14 cellular contexts compared by ENCODE assay signal in genomic region chr3:37627951-37628620, GRCh38.
DNase-seq lines count a peak whose midpoint lies in the region; ATAC-seq, FAIRE-seq and TF ChIP-seq lines count a peak whose summit lies in the region.
"Had no signal": no experiment of that assay in that cellular context is flagged by ENCODE, and none has a peak within 500 bp of the region (broad histone marks: within the 10 kb centered on the region; RNA-seq: fewer than 3 reads in every experiment).

No MANE protein-coding gene starts in this region.

- H3K4me1 Mint-ChIP-seq in activated T-cell treated with anti-CD3 and anti-CD28 coated beads, Interleukin-2, amount 50 U/mL, for 24 hours (ENCODE audit: low read depth), result no peaks in the 10 kb centered on the region

- ATAC-seq in HG03039 (IDR thresholded peaks at IDR 0.05; ENCODE audit: unreplicated experiment), result peak; percentile 79
- no peak for ATAC-seq in HG03571 (IDR thresholded peaks at IDR 0.05; ENCODE audit: unreplicated experiment)
- ATAC-seq in lower lobe of right lung, result no peak
- ATAC-seq: activated naive CD4-positive, alpha-beta T cell treated with anti-CD3 and anti-CD28 coated beads, Interleukin-2, amount 50 U/mL, for 72 hours had no signal

- H3K4me3 ChIP-seq in thyroid gland (replicated peaks in 1 of 3) (no peak overlapping the region), lower lobe of right lung (no peak overlapping the region)
- H3K4me3 ChIP-seq: GM23248 had no signal

- H3K36me3 Mint-ChIP-seq in activated T-cell treated with anti-CD3 and anti-CD28 coated beads, Interleukin-2, amount 50 U/mL, for 24 hours (ENCODE audit: low read depth), result no peaks in the 10 kb centered on the region
- H3K36me3 Mint-ChIP-seq: activated naive CD4-positive, alpha-beta T cell treated with anti-CD3 and anti-CD28 coated beads, Interleukin-2, amount 50 U/mL, for 72 hours had no signal

- H3K27me3 Mint-ChIP-seq in activated T-cell treated with anti-CD3 and anti-CD28 coated beads, Interleukin-2, amount 50 U/mL, for 24 hours, result peaks cover 27% of the 10 kb centered on the region

- no peak for FAIRE-seq in GM12891 (lab: Jason Lieb, UNC)
- FAIRE-seq: G401.6 had no signal

- H3K36me3 ChIP-seq in thyroid gland (no peaks in the 10 kb centered on the region), lower lobe of right lung (peaks cover 8% of the 10 kb centered on the region)

- H3K9me3 Mint-ChIP-seq in activated T-cell treated with anti-CD3 and anti-CD28 coated beads, Interleukin-2, amount 50 U/mL, for 24 hours, result no peaks in the 10 kb centered on the region
- H3K9me3 Mint-ChIP-seq: activated naive CD4-positive, alpha-beta T cell treated with anti-CD3 and anti-CD28 coated beads, Interleukin-2, amount 50 U/mL, for 72 hours had no signal

- TF ChIP-seq POLR2A in GM12891 (IDR thresholded peaks at IDR 0.05; ENCODE audit: low read depth, low read length) (no peak), thyroid gland (IDR thresholded peaks at IDR 0.05) (no peak)

- no peaks in the 10 kb centered on the region for H3K9me3 ChIP-seq in thyroid gland
- H3K9me3 ChIP-seq in lower lobe of right lung, result no peaks in the 10 kb centered on the region

- no peak overlapping the region for H3K27ac Mint-ChIP-seq in activated T-cell treated with anti-CD3 and anti-CD28 coated beads, Interleukin-2, amount 50 U/mL, for 24 hours
- H3K27ac Mint-ChIP-seq: activated naive CD4-positive, alpha-beta T cell treated with anti-CD3 and anti-CD28 coated beads, Interleukin-2, amount 50 U/mL, for 72 hours had no signal

- H3K4me3 Mint-ChIP-seq in activated T-cell treated with anti-CD3 and anti-CD28 coated beads, Interleukin-2, amount 50 U/mL, for 24 hours, result no peak overlapping the region

- WGBS in thyroid gland, 2 donors, result 83 to 87% methylated on average over 13 of the region's 13 CpGs

- no peaks in the 10 kb centered on the region for H3K27me3 ChIP-seq in thyroid gland
- no peaks in the 10 kb centered on the region for H3K27me3 ChIP-seq in lower lobe of right lung (ENCODE audit: low read depth)

- DNase-seq in GM12891 (ENCODE audit: insufficient read length, low spot score) (no peak), GM20000 (ENCODE audit: low spot score) (peak; percentile 11), caudate nucleus (lab: John Stamatoyannopoulos, UW) (peak in 33 of 61 donors; percentile 3 to 81 (median 32)), thyroid gland (no peak), lower lobe of right lung (no peak)
- no peak for DNase-seq in activated T-cell treated with anti-CD3 and anti-CD28 coated beads, Interleukin-2, amount 50 U/mL, for 24 hours
- DNase-seq: activated CD4-positive, alpha-beta T cell treated with anti-CD3 and anti-CD28 coated beads, Interleukin-2, amount 50 U/mL, for 1 hour; GM23248; NCI-H2107; SHP77 had no signal

- H3K4me1 ChIP-seq in thyroid gland (peaks cover 57% of the 10 kb centered on the region in 2 donors), lower lobe of right lung (peaks cover 11% of the 10 kb centered on the region)

- intact Hi-C loops in thyroid gland (cut with DNase I) (no loop called here), lower lobe of right lung (cut with DNase I) (no loop called here)

- peak overlapping the region; percentile 83 for H3K27ac ChIP-seq in caudate nucleus (ENCODE audit: low read depth, low read length)
- H3K27ac ChIP-seq in thyroid gland, result peak overlapping the region in 1 of 3 donors; percentile 86
- H3K27ac ChIP-seq in lower lobe of right lung, result no peak overlapping the region
- H3K27ac ChIP-seq: GM23248 had no signal

- TF ChIP-seq CTCF in GM20000 (IDR thresholded peaks at IDR 0.05; ENCODE audit: extremely low read depth, missing control alignments) (no peak), thyroid gland (IDR thresholded peaks at IDR 0.05) (no peak), lower lobe of right lung (IDR thresholded peaks at IDR 0.05) (no peak)

TF ChIP-seq in GM12891, 5 proteins besides CTCF, POLR2A, EP300 and RAD21:
- TF ChIP-seq SPI1 (IDR thresholded peaks at IDR 0.05; ENCODE audit: low read depth, low read length) (peak; percentile 80), TAF1 (IDR thresholded peaks at IDR 0.05; ENCODE audit: low read depth, low read length) (no peak)

Comparison
In these comparisons a context has a peak if more than half of its experiments do, and no peak if none do; other contexts are left out.
1. DNase-seq: peak in GM20000 (single experiment) and caudate nucleus (33 of 61); none in GM12891 (single experiment), thyroid gland (0 of 2), activated T-cell treated with anti-CD3 and anti-CD28 coated beads, Interleukin-2, amount 50 U/mL, for 24 hours (single experiment) and lower lobe of right lung (single experiment).